Comparison of ENCODE assay signal across 1 cellular context in the genomic region with DNA sequence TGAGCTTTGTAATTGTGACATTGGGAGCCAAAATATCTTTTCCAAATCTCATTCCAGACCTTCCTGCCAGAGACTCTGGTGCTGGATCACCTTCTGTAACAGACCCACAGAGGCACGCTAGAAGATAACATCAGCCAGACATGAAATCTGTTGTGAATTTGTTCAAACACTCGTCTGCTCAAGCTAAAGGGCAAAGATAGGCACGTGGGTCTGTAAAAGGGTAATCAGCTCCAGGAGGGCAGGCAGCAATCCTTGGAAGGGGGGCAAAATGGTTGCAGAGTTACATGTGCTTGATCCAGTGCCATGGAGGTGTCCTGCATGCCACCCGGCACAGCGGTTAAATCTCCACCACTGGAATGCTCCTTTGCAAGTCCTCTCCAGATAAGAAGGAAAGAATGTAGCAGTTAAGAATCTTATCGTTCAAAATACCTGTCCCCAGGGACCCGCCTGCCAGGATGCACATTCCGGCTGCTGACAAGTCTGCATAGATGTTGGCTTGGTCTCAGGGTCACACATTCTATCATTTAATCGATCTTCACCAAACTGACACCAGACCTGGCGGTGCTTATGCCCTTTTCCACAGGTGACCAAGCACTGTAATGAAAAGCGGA.
A peak's percentile ranks its signal among the peaks of the same experiment; 100 is the strongest.
TF ChIP-seq lines count a peak whose summit lies in the region.

No MANE protein-coding gene starts in this region.

TF ChIP-seq in SK-N-SH treated with all-trans-retinoic acid at 6 μM for 48 hours, 23 proteins besides CTCF, POLR2A, EP300 and RAD21 (continued from another document):
- no peak for TF ChIP-seq POU6F1 (CRISPR knock-in tag; IDR thresholded peaks at IDR 0.05; ENCODE audit: borderline replicate concordance, low read depth)
- TF ChIP-seq ZFP3 (CRISPR knock-in tag; IDR thresholded peaks at IDR 0.05), result 0 out of 2 replicates have a peak, but pooled peaks have one; percentile 28
- TF ChIP-seq SNAI2 (CRISPR knock-in tag; IDR thresholded peaks at IDR 0.05), result peak; percentile 45; the same call in 1 of the 2 replicates
- TF ChIP-seq ZFP30 (CRISPR knock-in tag; IDR thresholded peaks at IDR 0.05), result no peak
- peak; percentile 94 for TF ChIP-seq TSHZ2 (CRISPR knock-in tag; IDR thresholded peaks at IDR 0.05)
- no peak for TF ChIP-seq ESRRG (CRISPR knock-in tag; IDR thresholded peaks at IDR 0.05)
- TF ChIP-seq RARB (CRISPR knock-in tag; IDR thresholded peaks at IDR 0.05), result no peak
- no peak for TF ChIP-seq OSR1 (CRISPR knock-in tag; IDR thresholded peaks at IDR 0.05)
- TF ChIP-seq BACH2 (CRISPR knock-in tag; IDR thresholded peaks at IDR 0.05; ENCODE audit: borderline replicate concordance), result no peak
TF ChIP-seq in SK-N-SH treated with all-trans-retinoic acid at 6 μM for 48 hours: peak in this region for 7.
